ENCODE assay signal across 17 cellular contexts in the genomic region with DNA sequence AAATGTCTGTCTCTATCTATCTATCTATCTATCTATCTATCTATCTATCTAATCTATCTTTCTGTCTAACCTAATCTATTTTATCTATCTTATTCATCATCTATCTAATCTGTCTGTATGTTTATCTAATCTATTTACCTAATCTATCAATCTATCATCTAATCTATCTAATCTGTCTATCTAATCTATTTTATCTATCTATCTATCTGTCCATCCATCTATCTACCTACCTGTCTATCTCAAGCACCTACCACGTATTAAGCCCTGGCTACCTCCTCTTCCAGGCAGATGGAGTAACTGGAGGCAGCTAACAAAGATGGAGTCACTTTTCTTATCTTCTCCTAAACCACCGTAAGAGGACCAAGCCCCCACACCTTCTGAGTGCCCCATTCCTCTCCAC. TPM values are rescaled to one million over a fixed set of nuclear protein-coding genes. Genes with fewer than 3 reads are reported as not detected.
"Had no signal": no experiment of that assay in that cellular context is flagged by ENCODE, and none has a peak within 500 bp of the region (broad histone marks: within the 10 kb centered on the region; RNA-seq: fewer than 3 reads in every experiment).

No MANE protein-coding gene starts in this region.

- H3K9me3 ChIP-seq: gastrocnemius medialis, heart right ventricle, pancreas had no signal

- H3K27ac Mint-ChIP-seq: progenitor cell of endocrine pancreas had no signal

- H3K4me3 Mint-ChIP-seq: natural killer cell treated with Interleukin-12 subunit alpha and Interleukin-12 subunit beta and Interleukin-15 and Interleukin-18, amount 100 ng/mL, for 72 hours had no signal

- H3K36me3 ChIP-seq: gastrocnemius medialis, pancreas had no signal

- H3K4me1 ChIP-seq: gastrocnemius medialis, pancreas had no signal

- H3K27me3 ChIP-seq: dorsolateral prefrontal cortex, pancreas had no signal

- H3K36me3 Mint-ChIP-seq: natural killer cell treated with Interleukin-12 subunit alpha and Interleukin-12 subunit beta and Interleukin-15 and Interleukin-18, amount 100 ng/mL, for 72 hours had no signal

- H3K4me3 ChIP-seq: dorsolateral prefrontal cortex, gastrocnemius medialis, heart right ventricle, pancreas had no signal

- H3K27ac ChIP-seq: dorsolateral prefrontal cortex, gastrocnemius medialis, heart right ventricle, pancreas had no signal

- ATAC-seq: gastrocnemius medialis; heart right ventricle; left lobe of liver; natural killer cell treated with Interleukin-12 subunit alpha and Interleukin-12 subunit beta and Interleukin-15 and Interleukin-18, amount 100 ng/mL, for 72 hours; pancreas; right cardiac atrium had no signal

- DNase-seq: cortex of kidney; dorsolateral prefrontal cortex; effector CD8-positive, alpha-beta T cell; gastrocnemius medialis; heart right ventricle; islet precursor cell; mammary epithelial cell; occipital lobe; right cardiac atrium; small intestine; stimulated activated CD4-positive, alpha-beta T cell treated with anti-CD3 and anti-CD28 coated beads, Interleukin-12 subunit alpha, Interleukin-12 subunit beta, amount 100 ng/mL, for 4 hours; stimulated activated naive CD4-positive, alpha-beta T cell treated with Interleukin-2 at 50 U/mL for 16 hours had no signal

- H3K9me3 Mint-ChIP-seq: natural killer cell treated with Interleukin-12 subunit alpha and Interleukin-12 subunit beta and Interleukin-15 and Interleukin-18, amount 100 ng/mL, for 72 hours had no signal

RNA-seq across cellular contexts. Expression of a gene that starts 5.8 kb away (rescaled TPM):
- total RNA-seq: myocyte had no signal

RNA-seq across cellular contexts. Expression of a gene that starts 22.8 kb away (rescaled TPM):
- total RNA-seq: gastrocnemius medialis, myocyte, occipital lobe had no signal

RNA-seq across cellular contexts. Expression of a gene that starts 26.5 kb away (rescaled TPM):
- total RNA-seq: natural killer cell treated with Interleukin-12 subunit alpha and Interleukin-12 subunit beta and Interleukin-15 and Interleukin-18, amount 100 ng/mL, for 72 hours had no signal
